15 cellular contexts compared by ENCODE assay signal in the genomic region with DNA sequence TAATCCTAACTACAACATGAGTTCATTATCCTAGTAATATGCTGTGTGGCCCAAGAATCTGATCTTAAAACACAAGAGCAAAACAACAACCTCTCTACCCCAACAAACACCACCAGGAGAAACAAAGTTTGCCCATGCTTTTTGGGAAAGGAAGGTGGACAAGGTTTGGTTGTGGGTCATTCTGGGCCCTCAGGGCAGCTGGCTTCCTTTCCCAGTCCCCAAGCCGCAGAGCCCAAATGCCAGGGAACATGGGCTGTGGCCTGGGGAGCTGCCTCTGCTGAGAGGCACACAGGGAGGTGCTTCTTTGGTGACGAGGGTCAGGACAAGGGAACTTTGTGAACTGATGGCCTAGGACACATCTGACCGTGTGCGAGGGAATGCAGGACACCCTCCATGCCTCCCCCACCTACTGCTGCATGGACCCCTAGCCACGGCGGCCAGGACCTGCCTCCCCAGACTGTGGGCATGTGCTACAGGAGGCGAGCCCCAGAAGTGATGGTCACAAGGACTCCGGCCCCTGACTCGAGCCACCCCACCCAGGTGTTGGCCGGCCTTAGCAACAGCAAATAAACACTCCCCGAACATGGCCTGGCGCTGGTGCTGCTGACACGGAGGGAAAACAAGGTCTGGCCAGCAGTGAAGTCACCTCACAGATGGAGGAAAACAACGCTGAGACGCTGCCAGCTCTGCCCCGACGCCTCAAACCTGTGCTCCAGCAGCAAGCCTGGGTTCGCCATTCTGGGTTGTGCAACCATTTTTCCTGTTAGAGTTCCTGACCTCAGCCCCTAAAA. TPM values are rescaled to one million over a fixed set of nuclear protein-coding genes. Genes with fewer than 3 reads are reported as not detected.
DNase-seq lines count a peak whose midpoint lies in the region; ATAC-seq and TF ChIP-seq lines count a peak whose summit lies in the region.
"Had no signal": no experiment of that assay in that cellular context is flagged by ENCODE, and none has a peak within 500 bp of the region (broad histone marks: within the 10 kb centered on the region; RNA-seq: fewer than 3 reads in every experiment).

No MANE protein-coding gene starts in this region.

- intact Hi-C loops in CD14-positive monocyte (cut with micrococcal nuclease) (no loop called here), right cardiac atrium (cut with DNase I) (no loop called here), posterior vena cava (cut with DNase I) (no loop called here)

- peaks cover 0 to 1% (median 0%) of the 10 kb centered on the region in 3 donors for H3K27me3 Mint-ChIP-seq in CD14-positive monocyte (ENCODE audit: low read depth in 3 of 3)
- H3K27me3 Mint-ChIP-seq in stimulated activated naive B cell treated with anti-CD40 and anti-IgM and Interleukin-4, amounts not matched to agents 10 μg/mL and 1 μg/mL and 100 μg/mL, for 72 hours = no peaks in the 10 kb centered on the region
- H3K27me3 Mint-ChIP-seq: activated CD4-positive, alpha-beta T cell treated with anti-CD3 and anti-CD28 coated beads for 36 hours had no signal

- H3K27ac ChIP-seq in right cardiac atrium (ENCODE audit: low read length) = no peak overlapping the region

- peaks cover 93% of the 10 kb centered on the region for H3K36me3 ChIP-seq in adipocyte (ENCODE audit: control insufficient read depth, insufficient read depth, low read length, severe bottlenecking)

- H3K4me1 ChIP-seq in adipocyte (ENCODE audit: control insufficient read depth, insufficient read depth, low read length) (no peaks in the 10 kb centered on the region), right cardiac atrium (ENCODE audit: control insufficient read depth, insufficient read depth, low read length) (no peaks in the 10 kb centered on the region)
- H3K4me1 ChIP-seq: Peyer's patch had no signal

- H3K4me3 Mint-ChIP-seq in CD14-positive monocyte = no peak overlapping the region
- H3K4me3 Mint-ChIP-seq in stimulated activated naive B cell treated with anti-CD40 and anti-IgM and Interleukin-4, amounts not matched to agents 10 μg/mL and 1 μg/mL and 100 μg/mL, for 72 hours = no peak overlapping the region
- H3K4me3 Mint-ChIP-seq: activated CD4-positive, alpha-beta T cell treated with anti-CD3 and anti-CD28 coated beads for 36 hours had no signal

- H3K4me3 ChIP-seq in adipocyte (ENCODE audit: low read length) (no peak overlapping the region), right cardiac atrium (ENCODE audit: low read length) (no peak overlapping the region)
- H3K4me3 ChIP-seq: Peyer's patch had no signal

- H3K9me3 ChIP-seq in adipocyte (ENCODE audit: control insufficient read depth, low read length) (no peaks in the 10 kb centered on the region), right cardiac atrium (ENCODE audit: control insufficient read depth, low read length) (no peaks in the 10 kb centered on the region)
- H3K9me3 ChIP-seq: neutrophil, Peyer's patch had no signal

- no peaks in the 10 kb centered on the region for H3K9me3 Mint-ChIP-seq in CD14-positive monocyte
- H3K9me3 Mint-ChIP-seq in stimulated activated naive B cell treated with anti-CD40 and anti-IgM and Interleukin-4, amounts not matched to agents 10 μg/mL and 1 μg/mL and 100 μg/mL, for 72 hours = no peaks in the 10 kb centered on the region

- H3K27me3 ChIP-seq in adipocyte (replicated peaks; ENCODE audit: control insufficient read depth, insufficient read depth, low read length) = no peaks in the 10 kb centered on the region
- H3K27me3 ChIP-seq in right cardiac atrium (ENCODE audit: control insufficient read depth, insufficient read depth) = no peaks in the 10 kb centered on the region
- H3K27me3 ChIP-seq: neutrophil, Peyer's patch had no signal

- DNase-seq in CD14-positive monocyte (ENCODE audit: low spot score) = no peak
- no peak for DNase-seq in adipocyte (ENCODE audit: low read depth)
- DNase-seq in right cardiac atrium = peak in 2 of 3 donors; percentile 73 to 85
- DNase-seq in posterior vena cava (ENCODE audit: low spot score) = peak; percentile 84
- no peak for DNase-seq in stimulated activated naive B cell treated with anti-CD40 and anti-IgM and Interleukin-4, amounts not matched to agents 10 μg/mL and 1 μg/mL and 100 μg/mL, for 72 hours
- no peak for DNase-seq in NCI-H524 (lab: John Stamatoyannopoulos, UW)
- DNase-seq in DMS53 treated with DMSO at 0.1 percent for 48 hours (lab: John Stamatoyannopoulos, UW; ENCODE audit: unreplicated experiment) = no peak
- no peak for DNase-seq in HCEC 1CT
- DNase-seq: activated CD4-positive, alpha-beta T cell treated with anti-CD3 and anti-CD28 coated beads for 36 hours; DMS53; hippocampal formation; NCI-H1694 treated with DMSO at 0.1 percent for 48 hours; NCI-H524 treated with DMSO at 0.1 percent for 48 hours had no signal

- H3K9ac ChIP-seq in adipocyte (ENCODE audit: low read length) = peak overlapping the region; percentile 6

- 68% methylated on average over 18 of the region's 18 CpGs for WGBS in right cardiac atrium

- peaks cover 15% of the 10 kb centered on the region for H3K4me1 Mint-ChIP-seq in CD14-positive monocyte
- peaks cover 0 to 1% of the 10 kb centered on the region in 2 donors for H3K4me1 Mint-ChIP-seq in stimulated activated naive B cell treated with anti-CD40 and anti-IgM and Interleukin-4, amounts not matched to agents 10 μg/mL and 1 μg/mL and 100 μg/mL, for 72 hours
- H3K4me1 Mint-ChIP-seq: activated CD4-positive, alpha-beta T cell treated with anti-CD3 and anti-CD28 coated beads for 36 hours had no signal

- H3K36me3 Mint-ChIP-seq in CD14-positive monocyte = peaks cover 80 to 97% of the 10 kb centered on the region in 2 donors
- peaks cover 35 to 61% of the 10 kb centered on the region in 2 donors for H3K36me3 Mint-ChIP-seq in stimulated activated naive B cell treated with anti-CD40 and anti-IgM and Interleukin-4, amounts not matched to agents 10 μg/mL and 1 μg/mL and 100 μg/mL, for 72 hours

- ATAC-seq in right cardiac atrium = peak; percentile 13 to 38
- ATAC-seq in stimulated activated naive B cell treated with anti-CD40 and anti-IgM and Interleukin-4, amounts not matched to agents 10 μg/mL and 1 μg/mL and 100 μg/mL, for 72 hours (replicated peaks) = no peak
- ATAC-seq: activated CD4-positive, alpha-beta T cell treated with anti-CD3 and anti-CD28 coated beads for 36 hours had no signal

- H3K27ac Mint-ChIP-seq in CD14-positive monocyte = peak overlapping the region in 4 of 7 donors; percentile 35 to 69 (median 56)
- H3K27ac Mint-ChIP-seq in stimulated activated naive B cell treated with anti-CD40 and anti-IgM and Interleukin-4, amounts not matched to agents 10 μg/mL and 1 μg/mL and 100 μg/mL, for 72 hours = no peak overlapping the region
- H3K27ac Mint-ChIP-seq: activated CD4-positive, alpha-beta T cell treated with anti-CD3 and anti-CD28 coated beads for 36 hours had no signal

- no peak for TF ChIP-seq CTCF in CD14-positive monocyte (IDR thresholded peaks at IDR 0.05)

RNA-seq across cellular contexts. Expression of a gene that starts 55.6 kb away (rescaled TPM):
- polyA plus RNA-seq in CD14-positive monocyte (1 to 10 TPM; 4.7 to 7.5 TPM), right cardiac atrium (38.2 TPM)
- total RNA-seq in right cardiac atrium (100 to 1,000 TPM in 1 of 4 donors, 10 to 100 TPM in 3; 49.8 to 120 (median 57.1) TPM), posterior vena cava (100 to 1,000 TPM; 128 TPM)

RNA-seq across cellular contexts. Expression of a gene that starts 56.5 kb away (rescaled TPM):
- polyA plus RNA-seq in CD14-positive monocyte (10 to 100 TPM; 58.4 to 63.8 TPM), right cardiac atrium (929 TPM)
- total RNA-seq in right cardiac atrium (100 to 1,000 TPM; 720 to 770 (median 741) TPM), posterior vena cava (1,000 to 10,000 TPM; 1,245 to 1,338 TPM)

Comparison
In these comparisons a context has a peak if more than half of its experiments do, and no peak if none do; other contexts are left out.
1. DNase-seq: peak in right cardiac atrium (2 of 3) and posterior vena cava (single experiment); none in CD14-positive monocyte (single experiment), adipocyte (single experiment), stimulated activated naive B cell treated with anti-CD40 and anti-IgM and Interleukin-4, amounts not matched to agents 10 μg/mL and 1 μg/mL and 100 μg/mL, for 72 hours (single experiment), NCI-H524 (0 of 2), DMS53 treated with DMSO at 0.1 percent for 48 hours (single experiment) and HCEC 1CT (single experiment).
2. ATAC-seq: peak in right cardiac atrium (2 of 2); none in stimulated activated naive B cell treated with anti-CD40 and anti-IgM and Interleukin-4, amounts not matched to agents 10 μg/mL and 1 μg/mL and 100 μg/mL, for 72 hours (0 of 2).